Comparison of ENCODE assay signal across 26 cellular contexts in the genomic region with DNA sequence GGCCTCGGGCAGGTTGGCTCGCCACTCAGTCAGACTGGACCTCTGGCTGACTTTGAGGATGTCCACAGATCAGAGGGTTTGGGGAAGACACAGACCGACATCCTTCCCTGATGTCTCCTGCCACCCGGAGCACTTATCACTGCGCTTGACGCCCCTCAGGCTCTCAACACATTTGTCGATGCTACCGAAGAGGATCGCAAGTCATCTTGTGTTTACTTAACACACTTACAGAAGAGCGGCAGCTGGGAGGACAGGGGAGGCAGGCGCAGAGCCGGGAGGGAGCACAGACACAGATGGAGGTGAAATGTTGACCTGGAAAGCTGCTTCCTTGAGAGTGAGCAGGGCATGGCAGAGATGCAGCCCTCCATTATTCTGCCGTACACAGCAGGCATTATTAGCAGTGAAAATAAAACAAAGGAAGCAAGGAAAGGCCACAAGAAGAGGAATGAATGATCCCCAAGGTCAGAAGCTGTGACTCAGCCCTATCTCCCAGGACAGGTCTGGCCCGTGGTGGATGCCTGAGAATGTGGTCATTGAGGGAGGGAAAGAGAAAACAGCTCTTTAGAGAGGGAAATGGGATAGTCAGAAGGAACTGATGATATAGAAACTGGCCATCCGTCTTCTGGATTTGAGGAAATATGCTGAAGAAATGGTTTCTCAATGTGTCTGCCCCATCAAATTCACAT.
DNase-seq lines count a peak whose midpoint lies in the region; ATAC-seq and TF ChIP-seq lines count a peak whose summit lies in the region.
"Had no signal": no experiment of that assay in that cellular context is flagged by ENCODE, and none has a peak within 500 bp of the region (broad histone marks: within the 10 kb centered on the region; RNA-seq: fewer than 3 reads in every experiment).

No MANE protein-coding gene starts in this region.

- no peaks in the 10 kb centered on the region for H3K4me1 ChIP-seq in upper lobe of right lung
- H3K4me1 ChIP-seq: A549, left ventricle myocardium inferior, spleen, uterus had no signal

- no peak overlapping the region for H3K27ac ChIP-seq in upper lobe of right lung
- H3K27ac ChIP-seq: A549; BLaER1 treated with 17β-estradiol and CSF1 and Interleukin-3, amounts not matched to agents 10 nM and 100 nM; epithelial cell of prostate; left ventricle myocardium inferior; spleen; uterus had no signal

- intact Hi-C loops in upper lobe of right lung (cut with DNase I): no loop called here

- no peaks in the 10 kb centered on the region for H3K27me3 ChIP-seq in upper lobe of right lung
- H3K27me3 ChIP-seq: BLaER1 treated with 17β-estradiol and CSF1 and Interleukin-3, amounts not matched to agents 10 nM and 100 nM; spleen; uterus had no signal

- H3K4me3 ChIP-seq in upper lobe of right lung: no peak overlapping the region
- H3K4me3 ChIP-seq: A549; BLaER1 treated with 17β-estradiol and CSF1 and Interleukin-3, amounts not matched to agents 10 nM and 100 nM; left ventricle myocardium inferior; spleen; uterus had no signal

- no peak for TF ChIP-seq CTCF in upper lobe of right lung (IDR thresholded peaks at IDR 0.05)

- H3K9me3 ChIP-seq in upper lobe of right lung: no peaks in the 10 kb centered on the region
- H3K9me3 ChIP-seq: A549, left ventricle myocardium inferior, spleen, uterus had no signal

- DNase-seq in NCI-H82 (lab: John Stamatoyannopoulos, UW) (peak; percentile 21), NCI-H82 treated with DMSO at 0.1 percent for 48 hours (lab: John Stamatoyannopoulos, UW; ENCODE audit: unreplicated experiment) (no peak), NCI-H510A (lab: John Stamatoyannopoulos, UW) (peak; percentile 14), glomerular visceral epithelial cell (ENCODE audit: extremely low spot score) (peak; percentile 29), retina (peak; percentile 34), upper lobe of right lung (no peak)
- no peak for DNase-seq in activated CD8-positive, alpha-beta memory T cell treated with anti-CD3 and anti-CD28 coated beads for 24 hours
- DNase-seq: activated CD8-positive, alpha-beta memory T cell treated with anti-CD3 and anti-CD28 coated beads, Interleukin-2, amount 50 U/mL, for 48 hours; activated naive CD8-positive, alpha-beta T cell treated with anti-CD3 and anti-CD28 coated beads, Interleukin-2, amount 10 ng/mL, durations not matched to agents 7 days and 5 days; COR-L47; effector CD4-positive, alpha-beta T cell; KBM-7; left ventricle myocardium inferior; midbrain; naive thymus-derived CD8-positive, alpha-beta T cell; NCI-H146; spleen; stimulated activated CD4-positive, alpha-beta T cell treated with anti-CD3 and anti-CD28 coated beads, Interleukin-4, amount 100 ng/mL, for 24 hours; stimulated activated naive B cell treated with anti-CD40 and anti-IgM and Interleukin-4, amounts not matched to agents 10 μg/mL and 1 μg/mL and 100 μg/mL, for 72 hours; T-helper 9 cell; uterus had no signal

- H3K36me3 ChIP-seq in upper lobe of right lung: no peaks in the 10 kb centered on the region
- H3K36me3 ChIP-seq: left ventricle myocardium inferior, spleen, uterus had no signal

- ATAC-seq in upper lobe of right lung (no peak), esophagus mucosa (no peak)
- ATAC-seq: A549; naive thymus-derived CD8-positive, alpha-beta T cell; Right ventricle myocardium inferior had no signal

Comparison
In these comparisons a context has a peak if more than half of its experiments do, and no peak if none do; other contexts are left out.
1. DNase-seq: peak in NCI-H82 (single experiment), NCI-H510A (single experiment), glomerular visceral epithelial cell (single experiment) and retina (single experiment); none in NCI-H82 treated with DMSO at 0.1 percent for 48 hours (single experiment), upper lobe of right lung (single experiment) and activated CD8-positive, alpha-beta memory T cell treated with anti-CD3 and anti-CD28 coated beads for 24 hours (single experiment).